In the genomic region with DNA sequence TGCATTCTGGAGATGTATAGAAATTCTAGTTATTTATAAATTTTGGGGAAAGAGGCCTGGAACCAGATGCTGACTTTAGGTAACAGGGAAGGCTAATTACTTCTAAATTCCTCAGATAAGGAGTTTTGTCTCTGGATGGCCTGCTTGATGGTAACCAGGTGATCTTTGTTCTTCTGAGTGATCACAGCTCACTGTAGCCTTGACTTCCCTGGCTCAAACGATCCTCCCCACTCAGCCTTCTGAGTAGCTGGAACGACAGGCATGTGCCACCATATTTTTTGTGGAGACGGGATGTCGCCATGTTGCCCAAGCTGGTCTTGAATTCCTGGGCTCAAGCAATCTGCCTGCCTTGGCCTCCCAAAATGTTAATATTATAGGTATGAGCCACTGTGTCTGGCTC, we compare ENCODE assay signal across 27 cellular contexts.
"Had no signal": no experiment of that assay in that cellular context is flagged by ENCODE, and none has a peak within 500 bp of the region (broad histone marks: within the 10 kb centered on the region; RNA-seq: fewer than 3 reads in every experiment).

No MANE protein-coding gene starts in this region.

- H3K4me2 ChIP-seq: PC-9 had no signal

- H3K36me3 ChIP-seq: ascending aorta, cardiac muscle cell, WERI-Rb-1 had no signal

- H3K4me3 ChIP-seq: ascending aorta, cardiac muscle cell, PC-9 had no signal

- ATAC-seq: activated CD8-positive, alpha-beta T cell treated with anti-CD3 and anti-CD28 coated beads for 36 hours; Right ventricle myocardium inferior had no signal

- H3K27ac Mint-ChIP-seq: activated CD4-positive, alpha-beta T cell treated with anti-CD3 and anti-CD28 coated beads, Interleukin-2, amount 10 ng/mL, durations not matched to agents 24 days and 14 days; activated CD8-positive, alpha-beta T cell treated with anti-CD3 and anti-CD28 coated beads for 36 hours; activated naive CD4-positive, alpha-beta T cell treated with anti-CD3 and anti-CD28 coated beads, Interleukin-2, amount 50 U/mL, for 24 hours; activated naive CD8-positive, alpha-beta T cell treated with anti-CD3 and anti-CD28 coated beads, Interleukin-2, amount 10 ng/mL, durations not matched to agents 7 days and 5 days; activated T-cell treated with anti-CD3 and anti-CD28 coated beads, Interleukin-2, amount 50 U/mL, for 24 hours; activated T-helper 2 cell treated with anti-CD3 and anti-CD28 coated beads, Interferon-gamma antibody, Interleukin-2, Interleukin-4, amounts not matched to agents 10 μg/mL and 5 μg/mL and 100 μg/mL, durations not matched to agents 14 hours and 24 hours and 36 hours had no signal

- H3K27ac ChIP-seq: ascending aorta, cardiac muscle cell, PC-9, RWPE1, WERI-Rb-1 had no signal

- H3K4me3 Mint-ChIP-seq: activated CD4-positive, alpha-beta T cell treated with anti-CD3 and anti-CD28 coated beads, Interleukin-2, amount 10 ng/mL, durations not matched to agents 24 days and 14 days; activated CD8-positive, alpha-beta T cell treated with anti-CD3 and anti-CD28 coated beads for 36 hours; activated naive CD4-positive, alpha-beta T cell treated with anti-CD3 and anti-CD28 coated beads, Interleukin-2, amount 50 U/mL, for 24 hours; activated naive CD8-positive, alpha-beta T cell treated with anti-CD3 and anti-CD28 coated beads, Interleukin-2, amount 10 ng/mL, durations not matched to agents 7 days and 5 days; activated T-cell treated with anti-CD3 and anti-CD28 coated beads, Interleukin-2, amount 50 U/mL, for 24 hours; central memory CD8-positive, alpha-beta T cell had no signal

- H3K9me3 ChIP-seq: ascending aorta had no signal

- H2AFZ ChIP-seq: PC-9 had no signal

- H3K27me3 ChIP-seq: ascending aorta, cardiac muscle cell had no signal

- H3K4me1 Mint-ChIP-seq: activated CD4-positive, alpha-beta T cell treated with anti-CD3 and anti-CD28 coated beads, Interleukin-2, amount 10 ng/mL, durations not matched to agents 24 days and 14 days; activated naive CD4-positive, alpha-beta T cell treated with anti-CD3 and anti-CD28 coated beads, Interleukin-2, amount 50 U/mL, for 24 hours; activated naive CD8-positive, alpha-beta T cell treated with anti-CD3 and anti-CD28 coated beads, Interleukin-2, amount 10 ng/mL, durations not matched to agents 7 days and 5 days; central memory CD8-positive, alpha-beta T cell had no signal

- H3K4me1 ChIP-seq: ascending aorta had no signal

- H3K9me3 Mint-ChIP-seq: activated CD4-positive, alpha-beta T cell treated with anti-CD3 and anti-CD28 coated beads, Interleukin-2, amount 10 ng/mL, durations not matched to agents 24 days and 14 days; activated CD8-positive, alpha-beta T cell treated with anti-CD3 and anti-CD28 coated beads for 36 hours; activated naive CD4-positive, alpha-beta T cell treated with anti-CD3 and anti-CD28 coated beads, Interleukin-2, amount 50 U/mL, for 24 hours; activated naive CD8-positive, alpha-beta T cell treated with anti-CD3 and anti-CD28 coated beads, Interleukin-2, amount 10 ng/mL, durations not matched to agents 7 days and 5 days; activated T-cell treated with anti-CD3 and anti-CD28 coated beads, Interleukin-2, amount 50 U/mL, for 24 hours; activated T-helper 2 cell treated with anti-CD3 and anti-CD28 coated beads, Interferon-gamma antibody, Interleukin-2, Interleukin-4, amounts not matched to agents 10 μg/mL and 5 μg/mL and 100 μg/mL, durations not matched to agents 14 hours and 24 hours and 36 hours; central memory CD8-positive, alpha-beta T cell had no signal

- H3K27me3 Mint-ChIP-seq: activated CD8-positive, alpha-beta T cell treated with anti-CD3 and anti-CD28 coated beads for 36 hours; activated naive CD4-positive, alpha-beta T cell treated with anti-CD3 and anti-CD28 coated beads, Interleukin-2, amount 50 U/mL, for 24 hours; activated naive CD8-positive, alpha-beta T cell treated with anti-CD3 and anti-CD28 coated beads, Interleukin-2, amount 10 ng/mL, durations not matched to agents 7 days and 5 days; activated T-cell treated with anti-CD3 and anti-CD28 coated beads, Interleukin-2, amount 50 U/mL, for 24 hours; central memory CD8-positive, alpha-beta T cell had no signal

- DNase-seq: activated CD4-positive, alpha-beta T cell treated with anti-CD3 and anti-CD28 coated beads, Interleukin-2, amount 10 ng/mL, durations not matched to agents 24 days and 14 days; activated CD4-positive, alpha-beta T cell treated with anti-CD3 and anti-CD28 coated beads, Interleukin-2, amount 50 U/mL, for 4 hours; activated CD8-positive, alpha-beta T cell treated with anti-CD3 and anti-CD28 coated beads for 36 hours; activated gamma-delta T cell; activated naive CD4-positive, alpha-beta T cell treated with Interleukin-2 at 50 U/mL for 16 hours; activated naive CD8-positive, alpha-beta T cell treated with anti-CD3 and anti-CD28 coated beads, Interleukin-2, amount 10 ng/mL, durations not matched to agents 7 days and 5 days; activated T-cell treated with anti-CD3 and anti-CD28 coated beads, Interleukin-2, amount 50 U/mL, for 24 hours; amygdala; MM.1S; MV-4-11; NCI-H1092; NCI-H1436 treated with DMSO at 0.1 percent for 48 hours; NCI-H1694 treated with DMSO at 0.1 percent for 48 hours; NCI-H2029; NCI-H345; NCI-H524 treated with DMSO at 0.1 percent for 48 hours; PC-9; SIG-M5; T1000; WERI-Rb-1 had no signal

- H3K36me3 Mint-ChIP-seq: activated naive CD4-positive, alpha-beta T cell treated with anti-CD3 and anti-CD28 coated beads, Interleukin-2, amount 50 U/mL, for 24 hours; activated naive CD8-positive, alpha-beta T cell treated with anti-CD3 and anti-CD28 coated beads, Interleukin-2, amount 10 ng/mL, durations not matched to agents 7 days and 5 days had no signal
